8 cellular contexts compared by ENCODE assay signal in genomic region chr2:23384551-23385349, GRCh38. TPM values are rescaled to one million over a fixed set of nuclear protein-coding genes. Genes with fewer than 3 reads are reported as not detected.
DNase-seq lines count a peak whose midpoint lies in the region; ATAC-seq and TF ChIP-seq lines count a peak whose summit lies in the region.

Gene KLHL29, plus strand, starts transcription at chr2:23385179. Its CDS starts 177,018 bp downstream, at chr2:23562197.

- H3K4me3 ChIP-seq in duodenal mucosa (ENCODE audit: low read depth in 1 of 2, low read length in 2 of 2) (peak within 1 kb of the TSS; percentile 56 to 66), lower lobe of right lung (peak within 1 kb of the TSS; percentile 68)

- intact Hi-C loops in lower lobe of right lung (cut with DNase I): no loop called here

- ATAC-seq in HG02678 (IDR thresholded peaks at IDR 0.05; ENCODE audit: unreplicated experiment) (peak; percentile 65), lower lobe of right lung (peak; percentile 71 to 78)

- H3K4me1 ChIP-seq in duodenal mucosa (ENCODE audit: control insufficient read depth in 1 of 2, insufficient read depth in 2 of 2, low read length in 2 of 2) (peaks cover 13 to 16% of the 10 kb centered on the region in 2 donors), lower lobe of right lung (peaks cover 19% of the 10 kb centered on the region)

- H3K27ac ChIP-seq in duodenal mucosa (ENCODE audit: low read depth, low read length) (peak within 1 kb of the TSS; percentile 32), lower lobe of right lung (peak within 1 kb of the TSS; percentile 80)

- peak; percentile 42 for DNase-seq in NCI-H2029 (lab: John Stamatoyannopoulos, UW)
- DNase-seq in NCI-H2029 treated with DMSO at 0.1 percent for 48 hours (lab: John Stamatoyannopoulos, UW): no peak
- DNase-seq in NCI-H1694 (lab: John Stamatoyannopoulos, UW): peak; percentile 36
- peak; percentile 76 to 82 for DNase-seq in activated CD4-positive, alpha-beta T cell treated with anti-CD3 and anti-CD28 coated beads, Interleukin-2, amount 50 U/mL, for 48 hours
- peak; percentile 88 for DNase-seq in lower lobe of right lung
- DNase-seq in stimulated activated CD4-positive, alpha-beta T cell treated with anti-CD3 and anti-CD28 coated beads, TNF-alpha, amount 100 ng/mL, for 24 hours (ENCODE audit: low read depth in 3 of 3): peak; percentile 42 to 78 (median 55)

- H3K36me3 ChIP-seq in duodenal mucosa (ENCODE audit: control insufficient read depth in 1 of 2, insufficient read depth in 2 of 2, low read length in 2 of 2) (no peaks in the 10 kb centered on the region), lower lobe of right lung (no peaks in the 10 kb centered on the region)

- H3K9ac ChIP-seq in duodenal mucosa (ENCODE audit: low read depth in 1 of 2, low read length in 2 of 2): peak within 1 kb of the TSS in 1 of 2 donors; percentile 39

- no peak for TF ChIP-seq CTCF in lower lobe of right lung (IDR thresholded peaks at IDR 0.05)

- no peaks in the 10 kb centered on the region for H3K9me3 ChIP-seq in duodenal mucosa (ENCODE audit: control insufficient read depth in 1 of 2, low read length in 2 of 2)
- no peaks in the 10 kb centered on the region for H3K9me3 ChIP-seq in lower lobe of right lung

- peaks cover 45 to 51% of the 10 kb centered on the region in 2 donors for H3K27me3 ChIP-seq in duodenal mucosa (ENCODE audit: control insufficient read depth in 1 of 2, insufficient read depth in 2 of 2, low read length in 2 of 2)
- peaks cover 23% of the 10 kb centered on the region for H3K27me3 ChIP-seq in lower lobe of right lung (ENCODE audit: low read depth)

RNA-seq across cellular contexts. Expression of gene KLHL29, which starts in this region (rescaled TPM):
- 12.9 TPM for total RNA-seq in lower lobe of right lung
